In genomic region chr3:18813300-18813699, GRCh38 we compare ENCODE assay signal across 3 cellular contexts.
A peak's percentile ranks its signal among the peaks of the same experiment; 100 is the strongest.
TF ChIP-seq lines count a peak whose summit lies in the region.

No MANE protein-coding gene starts in this region.

TF ChIP-seq in A549, 52 proteins besides CTCF, POLR2A, EP300 and RAD21 (continued from another document):
- TF ChIP-seq HMGXB4 (CRISPR knock-in tag; IDR thresholded peaks at IDR 0.05; ENCODE audit: borderline replicate concordance) = no peak

TF ChIP-seq in SK-N-SH, 30 proteins besides CTCF, POLR2A, EP300 and RAD21:
- TF ChIP-seq PBX3 (IDR thresholded peaks at IDR 0.05) (peak; percentile 7; the same call in 1 of the 2 replicates), GABPA (IDR thresholded peaks at IDR 0.05; ENCODE audit: low read depth) (no peak)
TF ChIP-seq in SK-N-SH: peak in this region for 1.

TF ChIP-seq in K562, 482 proteins besides CTCF, POLR2A, EP300 and RAD21 (continued from another document):
- TF ChIP-seq ZNF277 (CRISPR knock-in tag; IDR thresholded peaks at IDR 0.05; ENCODE audit: borderline replicate concordance) = no peak
- TF ChIP-seq MCM7 (IDR thresholded peaks at IDR 0.05) = no peak
- TF ChIP-seq PPARD (CRISPR knock-in tag; IDR thresholded peaks at IDR 0.05) = no peak
- TF ChIP-seq ZNF384 (IDR thresholded peaks at IDR 0.05; ENCODE audit: low read depth, low read length) = no peak
